In the genomic region with DNA sequence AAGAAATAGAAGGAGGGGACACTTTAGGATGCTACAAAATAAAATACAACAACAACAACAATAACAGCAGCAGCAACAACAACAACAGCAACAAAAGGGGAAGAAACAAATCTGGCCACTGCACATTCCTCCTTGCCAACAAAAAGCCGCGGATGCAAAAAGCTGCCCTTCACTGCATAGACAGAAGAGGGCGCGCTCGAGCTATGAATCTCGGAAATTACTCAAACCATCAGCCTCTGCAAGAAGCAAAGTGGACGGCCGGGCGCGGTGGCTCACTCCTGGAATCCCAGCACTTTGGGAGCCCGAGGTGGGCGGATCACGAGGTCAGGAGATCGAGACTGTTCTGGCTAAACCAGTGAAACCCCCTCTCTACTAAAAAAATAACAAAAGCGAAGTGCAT, we compare ENCODE assay signal across 13 cellular contexts. TPM values are rescaled to one million over a fixed set of nuclear protein-coding genes. Genes with fewer than 3 reads are reported as not detected.
A peak's percentile ranks its signal among the peaks of the same experiment; 100 is the strongest.
DNase-seq lines count a peak whose midpoint lies in the region; ATAC-seq and TF ChIP-seq lines count a peak whose summit lies in the region.
"Not testable (repeated sequence)": the region's sequence is repeated elsewhere in the genome, so short reads cannot be mapped to it uniquely, and the experiment has no call there.
"Had no signal": no experiment of that assay in that cellular context is flagged by ENCODE, and none has a peak within 500 bp of the region (broad histone marks: within the 10 kb centered on the region; RNA-seq: fewer than 3 reads in every experiment).

No MANE protein-coding gene starts in this region.

- not testable (repeated sequence) for H3K36me3 ChIP-seq in Peyer's patch; smooth muscle cell (ENCODE audit: low read depth); upper lobe of right lung

- not testable (repeated sequence) for H3K4me2 ChIP-seq in smooth muscle cell

- H3K4me3 ChIP-seq in Peyer's patch, smooth muscle cell, upper lobe of right lung: not testable (repeated sequence)
- peak overlapping the region in 1 of 59 donors; percentile 7 for H3K4me3 ChIP-seq in dorsolateral prefrontal cortex

- not testable (repeated sequence) for DNase-seq in GM10266 (ENCODE audit: extremely low spot score); Peyer's patch; smooth muscle cell (lab: John Stamatoyannopoulos, UW; ENCODE audit: unreplicated experiment); upper lobe of right lung
- DNase-seq in activated naive CD8-positive, alpha-beta T cell treated with anti-CD3 and anti-CD28 coated beads for 36 hours, result peak; percentile 98
- DNase-seq in dorsolateral prefrontal cortex, result peak in 1 of 10 donors; percentile 96
- DNase-seq in immature natural killer cell, result peak; percentile 79 to 85 (median 83)
- DNase-seq in natural killer cell treated with Interleukin-12 subunit alpha and Interleukin-12 subunit beta and Interleukin-15 and Interleukin-18, amount 100 ng/mL, for 72 hours (ENCODE audit: low spot score), result peak; percentile 91

- H3K9ac ChIP-seq in smooth muscle cell (ENCODE audit: low read depth), result not testable (repeated sequence)

- TF ChIP-seq CTCF in GM10266 (IDR thresholded peaks at IDR 0.05; ENCODE audit: control insufficient read depth, insufficient read depth, low read depth, missing control alignments) (peak; percentile 46), Peyer's patch (IDR thresholded peaks at IDR 0.05) (peak in 5 of 6 experiments; percentile 32 to 54 (median 45)), dorsolateral prefrontal cortex (IDR thresholded peaks at IDR 0.05 in 54 of 56, conservative IDR thresholded peaks at IDR 0.05 in 2 of 56; ENCODE audit: low read depth in 1 of 56, partially characterized antibody in 56 of 56) (peak; percentile 47 to 85 (median 60)), smooth muscle cell (IDR thresholded peaks at IDR 0.05; ENCODE audit: borderline replicate concordance, insufficient read depth, poor library complexity, severe bottlenecking) (peak; percentile 59), upper lobe of right lung (IDR thresholded peaks at IDR 0.05) (peak; percentile 41)

- not testable (repeated sequence) for TF ChIP-seq POLR2A in Peyer's patch (IDR thresholded peaks at IDR 0.05)

- H4K20me1 ChIP-seq in smooth muscle cell (ENCODE audit: low read depth), result not testable (repeated sequence)

- WGBS in smooth muscle cell (ENCODE audit: low lambda C conversion rate), result 16% methylated on average over 13 of the region's 15 CpGs

- H3K27ac ChIP-seq in Peyer's patch; dorsolateral prefrontal cortex; smooth muscle cell (ENCODE audit: low read depth); upper lobe of right lung: not testable (repeated sequence)

- not testable (repeated sequence) for H3K27me3 Mint-ChIP-seq in activated naive CD8-positive, alpha-beta T cell treated with anti-CD3 and anti-CD28 coated beads for 36 hours; immature natural killer cell (ENCODE audit: low read depth in 3 of 3); natural killer cell treated with Interleukin-12 subunit alpha and Interleukin-12 subunit beta and Interleukin-15 and Interleukin-18, amount 100 ng/mL, for 72 hours

- not testable (repeated sequence) for H2AFZ ChIP-seq in smooth muscle cell (ENCODE audit: low read depth)

- H3K27ac Mint-ChIP-seq in activated naive CD8-positive, alpha-beta T cell treated with anti-CD3 and anti-CD28 coated beads for 36 hours; immature natural killer cell; natural killer cell treated with Interleukin-12 subunit alpha and Interleukin-12 subunit beta and Interleukin-15 and Interleukin-18, amount 100 ng/mL, for 72 hours: not testable (repeated sequence)

- not testable (repeated sequence) for H3K4me1 ChIP-seq in Peyer's patch; smooth muscle cell (ENCODE audit: low read depth); upper lobe of right lung

- not testable (repeated sequence) for H3K9me3 ChIP-seq in Peyer's patch; smooth muscle cell (replicated peaks; ENCODE audit: low read depth); upper lobe of right lung

- H3K4me3 Mint-ChIP-seq in activated naive CD8-positive, alpha-beta T cell treated with anti-CD3 and anti-CD28 coated beads for 36 hours; immature natural killer cell; natural killer cell treated with Interleukin-12 subunit alpha and Interleukin-12 subunit beta and Interleukin-15 and Interleukin-18, amount 100 ng/mL, for 72 hours: not testable (repeated sequence)

- not testable (repeated sequence) for ATAC-seq in natural killer cell treated with Interleukin-12 subunit alpha and Interleukin-12 subunit beta and Interleukin-15 and Interleukin-18, amount 100 ng/mL, for 72 hours; upper lobe of right lung

- not testable (repeated sequence) for H3K36me3 Mint-ChIP-seq in activated naive CD8-positive, alpha-beta T cell treated with anti-CD3 and anti-CD28 coated beads for 36 hours; immature natural killer cell; natural killer cell treated with Interleukin-12 subunit alpha and Interleukin-12 subunit beta and Interleukin-15 and Interleukin-18, amount 100 ng/mL, for 72 hours

- not testable (repeated sequence) for H3K79me2 ChIP-seq in smooth muscle cell (ENCODE audit: low read depth)

- not testable (repeated sequence) for H3K27me3 ChIP-seq in Peyer's patch; dorsolateral prefrontal cortex; smooth muscle cell (ENCODE audit: low read depth); upper lobe of right lung

- H3F3A ChIP-seq in smooth muscle cell (ENCODE audit: low read depth), result not testable (repeated sequence)

- intact Hi-C loops in dorsolateral prefrontal cortex (cut with DNase I); upper lobe of right lung (cut with DNase I): not testable (repeated sequence)

- H3K4me1 Mint-ChIP-seq in activated naive CD8-positive, alpha-beta T cell treated with anti-CD3 and anti-CD28 coated beads for 36 hours; immature natural killer cell; natural killer cell treated with Interleukin-12 subunit alpha and Interleukin-12 subunit beta and Interleukin-15 and Interleukin-18, amount 100 ng/mL, for 72 hours (ENCODE audit: low read depth in 2 of 2): not testable (repeated sequence)

- not testable (repeated sequence) for H3K9me3 Mint-ChIP-seq in activated naive CD8-positive, alpha-beta T cell treated with anti-CD3 and anti-CD28 coated beads for 36 hours; immature natural killer cell; natural killer cell treated with Interleukin-12 subunit alpha and Interleukin-12 subunit beta and Interleukin-15 and Interleukin-18, amount 100 ng/mL, for 72 hours

RNA-seq across cellular contexts. Expression of a gene that starts 34.0 kb away (rescaled TPM):
- 100 to 1,000 TPM in 1 of 4 donors, 10 to 100 TPM in 2, not detected in 1; 22.3 to 126 (median 55.8) TPM for total RNA-seq in Peyer's patch
- not detected for total RNA-seq in activated naive CD8-positive, alpha-beta T cell treated with anti-CD3 and anti-CD28 coated beads for 36 hours
- under 1 TPM in 1 of 120 experiments, not detected in 119; 0.23 TPM for total RNA-seq in dorsolateral prefrontal cortex
- polyA plus RNA-seq in immature natural killer cell, result not detected
- not detected for total RNA-seq in natural killer cell treated with Interleukin-12 subunit alpha and Interleukin-12 subunit beta and Interleukin-15 and Interleukin-18, amount 100 ng/mL, for 72 hours
- total RNA-seq in smooth muscle cell, result not detected in 2 replicates
- polyA plus RNA-seq in smooth muscle cell, result 0.10 TPM in 1 of 2 replicates, not detected in the other
- not detected for total RNA-seq in upper lobe of right lung
- total RNA-seq: activated CD4-positive, alpha-beta T cell treated with anti-CD3 and anti-CD28 coated beads for 36 hours; mononuclear cell; NCI-H460; omental fat pad; sciatic nerve had no signal
